In genomic region chr7:121397346-121397745, GRCh38 we compare ENCODE assay signal across 2 cellular contexts.
TF ChIP-seq lines count a peak whose summit lies in the region.

No MANE protein-coding gene starts in this region.

TF ChIP-seq in SK-N-SH, 30 proteins besides CTCF, POLR2A, EP300 and RAD21 (continued from another document):
- TF ChIP-seq REST (IDR thresholded peaks at IDR 0.05; ENCODE audit: low read depth, low read length) (no peak), RXRA (IDR thresholded peaks at IDR 0.05; ENCODE audit: borderline replicate concordance, low read depth) (no peak), USF2 (IDR thresholded peaks at IDR 0.05; ENCODE audit: borderline replicate concordance, low read depth, low read length) (no peak), ZBTB33 (IDR thresholded peaks at IDR 0.05; ENCODE audit: borderline replicate concordance, low read depth) (no peak), TCF12 (IDR thresholded peaks at IDR 0.05) (no peak), MXI1 (IDR thresholded peaks at IDR 0.05; ENCODE audit: low read depth, low read length) (no peak), NRF1 (IDR thresholded peaks at IDR 0.05; ENCODE audit: low read depth, low read length) (no peak), FOSL2 (IDR thresholded peaks at IDR 0.05; ENCODE audit: borderline replicate concordance, low read depth) (no peak), PBX3 (IDR thresholded peaks at IDR 0.05) (no peak), RCOR1 (IDR thresholded peaks at IDR 0.05; ENCODE audit: low read length) (no peak), POLR2AphosphoS5 (IDR thresholded peaks at IDR 0.05; ENCODE audit: low read depth, low read length) (no peak), TEAD4 (IDR thresholded peaks at IDR 0.05; ENCODE audit: borderline replicate concordance, insufficient read depth) (no peak), GATA2 (CRISPR knock-in tag; IDR thresholded peaks at IDR 0.05) (no peak), CHD2 (IDR thresholded peaks at IDR 0.05; ENCODE audit: low read length, partially characterized antibody) (no peak), SIN3A (IDR thresholded peaks at IDR 0.05; ENCODE audit: borderline replicate concordance, low read depth, low read length) (no peak), SMC3 (IDR thresholded peaks at IDR 0.05; ENCODE audit: low read depth, low read length) (no peak)
- TF ChIP-seq, protein P1, sequence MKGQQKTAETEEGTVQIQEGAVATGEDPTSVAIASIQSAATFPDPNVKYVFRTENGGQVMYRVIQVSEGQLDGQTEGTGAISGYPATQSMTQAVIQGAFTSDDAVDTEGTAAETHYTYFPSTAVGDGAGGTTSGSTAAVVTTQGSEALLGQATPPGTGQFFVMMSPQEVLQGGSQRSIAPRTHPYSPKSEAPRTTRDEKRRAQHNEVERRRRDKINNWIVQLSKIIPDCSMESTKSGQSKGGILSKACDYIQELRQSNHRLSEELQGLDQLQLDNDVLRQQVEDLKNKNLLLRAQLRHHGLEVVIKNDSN (IDR thresholded peaks at IDR 0.05; ENCODE audit: borderline replicate concordance, low read depth) = no peak
TF ChIP-seq in SK-N-SH: peak in this region for 0.

TF ChIP-seq in SK-N-SH treated with all-trans-retinoic acid at 6 μM for 48 hours, 23 proteins besides CTCF, POLR2A, EP300 and RAD21 (continued from another document):
- TF ChIP-seq PATZ1 (CRISPR knock-in tag; IDR thresholded peaks at IDR 0.05; ENCODE audit: borderline replicate concordance) (no peak), CREB5 (CRISPR knock-in tag; IDR thresholded peaks at IDR 0.05; ENCODE audit: low read depth) (no peak), ISL1 (CRISPR knock-in tag; IDR thresholded peaks at IDR 0.05) (no peak), GLIS3 (CRISPR knock-in tag; IDR thresholded peaks at IDR 0.05) (no peak), ESRRG (CRISPR knock-in tag; IDR thresholded peaks at IDR 0.05) (no peak), TCF4 (CRISPR knock-in tag; IDR thresholded peaks at IDR 0.05; ENCODE audit: borderline replicate concordance) (no peak), OSR1 (CRISPR knock-in tag; IDR thresholded peaks at IDR 0.05) (no peak), ZNF70 (CRISPR knock-in tag; IDR thresholded peaks at IDR 0.05) (no peak)
TF ChIP-seq in SK-N-SH treated with all-trans-retinoic acid at 6 μM for 48 hours: peak in this region for 0.
